ENCODE assay signal across 8 cellular contexts in the genomic region with DNA sequence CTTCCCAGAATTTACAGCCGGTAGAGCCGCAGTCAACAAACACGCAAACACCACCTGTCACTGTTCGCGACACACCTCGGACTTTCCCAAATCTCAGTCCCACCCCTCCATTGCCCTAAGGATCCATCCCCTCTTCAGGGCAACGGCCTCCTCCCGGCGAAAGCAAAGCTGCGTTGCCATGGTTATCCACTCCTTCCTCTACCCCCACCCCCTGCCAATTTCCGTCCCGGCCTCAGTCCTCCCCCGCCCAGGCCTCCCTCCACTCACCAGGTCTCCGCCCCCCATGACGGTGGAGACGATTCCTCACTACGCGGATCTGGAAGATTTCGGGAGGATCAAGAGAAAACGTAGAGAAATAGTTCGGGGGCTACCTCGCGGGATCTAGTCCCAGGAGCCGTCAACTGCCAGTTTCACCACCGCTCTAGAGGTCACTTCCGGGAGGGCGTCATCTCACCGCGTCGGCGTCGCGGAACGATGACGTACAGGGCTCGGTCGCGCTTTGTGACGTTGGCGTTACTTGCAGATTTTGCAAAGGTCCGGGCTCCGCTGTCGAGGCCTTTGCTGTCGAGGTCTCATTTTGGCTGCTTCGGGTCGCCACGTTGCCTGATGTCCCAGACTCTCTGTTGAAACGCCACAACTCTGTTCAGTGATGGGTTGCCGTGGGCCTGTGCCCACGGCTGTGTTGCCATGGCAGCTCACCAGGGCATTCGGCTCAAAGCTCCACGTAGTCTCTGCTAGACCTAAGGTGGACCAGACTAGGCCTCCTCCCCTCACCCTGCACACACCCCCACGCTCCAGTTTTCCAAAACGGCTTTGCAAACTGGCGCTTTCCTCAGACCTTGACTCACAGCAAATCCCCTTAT. TPM values are rescaled to one million over a fixed set of nuclear protein-coding genes. Genes with fewer than 3 reads are reported as not detected.
DNase-seq lines count a peak whose midpoint lies in the region; ATAC-seq, FAIRE-seq and TF ChIP-seq lines count a peak whose summit lies in the region.

TSS of gene CWC25 (minus strand) at position 423 of the 863 bp plus-strand sequence. CDS start at position 285, 138 bp downstream.

- no peaks in the 10 kb centered on the region for H3K27me3 ChIP-seq in Karpas-422 (ENCODE audit: low read length)
- H3K27me3 ChIP-seq in esophagus squamous epithelium = no peaks in the 10 kb centered on the region

- ATAC-seq in GM21723 (IDR thresholded peaks at IDR 0.05; ENCODE audit: unreplicated experiment) = peak; percentile 80
- ATAC-seq in activated T-cell treated with anti-CD3 and anti-CD28 coated beads, Interleukin-2, amount 50 U/mL, for 72 hours (replicated peaks in 1 of 2) = peak; percentile 90 to 93

- no peaks in the 10 kb centered on the region for H3K9me3 Mint-ChIP-seq in activated T-cell treated with anti-CD3 and anti-CD28 coated beads, Interleukin-2, amount 50 U/mL, for 72 hours

- peak within 1 kb of the TSS; percentile 83 for H3K9ac ChIP-seq in Karpas-422 (ENCODE audit: low read length)

- H4K20me1 ChIP-seq in Karpas-422 (ENCODE audit: insufficient read depth, low read depth, low read length) = peaks cover 14% of the 10 kb centered on the region

- peaks cover 0 to 4% of the 10 kb centered on the region in 2 donors for H3K36me3 Mint-ChIP-seq in activated T-cell treated with anti-CD3 and anti-CD28 coated beads, Interleukin-2, amount 50 U/mL, for 72 hours (ENCODE audit: insufficient read depth in 2 of 2)

- peak within 1 kb of the TSS; percentile 33; the same call in 1 of the 2 replicates for H2AFZ ChIP-seq in Karpas-422 (ENCODE audit: low read length)

- DNase-seq in DMS114 treated with DMSO at 0.1 percent for 48 hours (lab: John Stamatoyannopoulos, UW; ENCODE audit: unreplicated experiment) (peak; percentile 88), Karpas-422 (peak; percentile 98), RCC 7860 (ENCODE audit: low spot score) (peak; percentile 88), esophagus squamous epithelium (lab: John Stamatoyannopoulos, UW) (peak; percentile 61), myocyte (ENCODE audit: low read depth) (peak; percentile 96)
- peak; percentile 94 to 98 for DNase-seq in activated T-cell treated with anti-CD3 and anti-CD28 coated beads, Interleukin-2, amount 50 U/mL, for 72 hours
- DNase-seq in stimulated activated CD8-positive, alpha-beta memory T cell treated with anti-CD3 and anti-CD28 coated beads, Interleukin-7, amount 100 ng/mL, for 4 hours (ENCODE audit: low read depth in 2 of 2) = peak; percentile 85 to 92

- TF ChIP-seq POLR2A in esophagus squamous epithelium (IDR thresholded peaks at IDR 0.05) = peak in 3 of 4 donors; percentile 79 to 92 (median 91)

- H3K9me3 ChIP-seq in Karpas-422 (ENCODE audit: low read length) (no peaks in the 10 kb centered on the region), esophagus squamous epithelium (no peaks in the 10 kb centered on the region)

- peak within 1 kb of the TSS; percentile 69 for H3K27ac ChIP-seq in Karpas-422 (ENCODE audit: low read length)
- peak within 1 kb of the TSS; percentile 96 to 100 (median 98) for H3K27ac ChIP-seq in esophagus squamous epithelium

- H3K4me3 Mint-ChIP-seq in activated T-cell treated with anti-CD3 and anti-CD28 coated beads, Interleukin-2, amount 50 U/mL, for 72 hours = peak within 1 kb of the TSS; percentile 95 to 99

- H3K27me3 Mint-ChIP-seq in activated T-cell treated with anti-CD3 and anti-CD28 coated beads, Interleukin-2, amount 50 U/mL, for 72 hours (ENCODE audit: low read depth) = no peaks in the 10 kb centered on the region

- peak within 1 kb of the TSS; percentile 85 for H3K4me2 ChIP-seq in Karpas-422 (ENCODE audit: low read depth, low read length, poor library complexity, severe bottlenecking)

- WGBS in esophagus squamous epithelium, 2 donors = 0 to 2% methylated on average over 21 to 32 of the region's 55 CpGs

- H3K4me1 ChIP-seq in Karpas-422 (ENCODE audit: low read length) (peaks cover 19% of the 10 kb centered on the region), esophagus squamous epithelium (peaks cover 15 to 38% (median 15%) of the 10 kb centered on the region in 3 donors)

- peaks cover 32% of the 10 kb centered on the region for H3K4me1 Mint-ChIP-seq in activated T-cell treated with anti-CD3 and anti-CD28 coated beads, Interleukin-2, amount 50 U/mL, for 72 hours (ENCODE audit: low read depth)

- peak in 2 of 6 experiments; percentile 25 to 33 for TF ChIP-seq CTCF in esophagus squamous epithelium (IDR thresholded peaks at IDR 0.05)

- intact Hi-C loops in esophagus squamous epithelium (cut with DNase I) = no loop called here

- no peak for FAIRE-seq in RCC 7860 (lab: Jason Lieb, UNC)

- H3K4me3 ChIP-seq in Karpas-422 (ENCODE audit: low read length) (peak within 1 kb of the TSS; percentile 83), esophagus squamous epithelium (peak within 1 kb of the TSS; percentile 82 to 98 (median 88))

- H3K27ac Mint-ChIP-seq in activated T-cell treated with anti-CD3 and anti-CD28 coated beads, Interleukin-2, amount 50 U/mL, for 72 hours = peak within 1 kb of the TSS; percentile 99

- peaks cover 32% of the 10 kb centered on the region for H3K79me2 ChIP-seq in Karpas-422 (ENCODE audit: low read length)

- no peaks in the 10 kb centered on the region for H3K9me2 ChIP-seq in Karpas-422 (replicated peaks; ENCODE audit: insufficient read depth, low read length)

- no peaks in the 10 kb centered on the region for H3K36me3 ChIP-seq in Karpas-422 (ENCODE audit: insufficient read depth, low read length)
- H3K36me3 ChIP-seq in esophagus squamous epithelium = peaks cover 4 to 21% (median 7%) of the 10 kb centered on the region in 3 donors

RNA-seq across cellular contexts. Expression of gene CWC25, which starts in this region (rescaled TPM):
- 11.8 and 12.7 TPM in 2 replicates for total RNA-seq in Karpas-422 (2014; rRNA removed; shearing (Covaris generic); ENCODE audit: low replicate concordance)
- total RNA-seq in activated T-cell treated with anti-CD3 and anti-CD28 coated beads, Interleukin-2, amount 50 U/mL, for 72 hours = 10 to 100 TPM; 29.7 to 33.5 TPM
- total RNA-seq in esophagus squamous epithelium = 10 to 100 TPM in 3 of 4 donors, 1 to 10 TPM in 1; 9.4 to 25.9 (median 16.8) TPM
- 10.8 and 11.3 TPM in 2 replicates for total RNA-seq in myocyte
- 12.9 TPM for polyA plus RNA-seq in myocyte (2012)

Comparison
In these comparisons a context has a peak if more than half of its experiments do, and no peak if none do; other contexts are left out.
1. Peak in every context shown above with its lines: DNase-seq, ATAC-seq, H3K4me3 ChIP-seq and H3K27ac ChIP-seq.